ENCODE assay signal across 7 cellular contexts in the genomic region with DNA sequence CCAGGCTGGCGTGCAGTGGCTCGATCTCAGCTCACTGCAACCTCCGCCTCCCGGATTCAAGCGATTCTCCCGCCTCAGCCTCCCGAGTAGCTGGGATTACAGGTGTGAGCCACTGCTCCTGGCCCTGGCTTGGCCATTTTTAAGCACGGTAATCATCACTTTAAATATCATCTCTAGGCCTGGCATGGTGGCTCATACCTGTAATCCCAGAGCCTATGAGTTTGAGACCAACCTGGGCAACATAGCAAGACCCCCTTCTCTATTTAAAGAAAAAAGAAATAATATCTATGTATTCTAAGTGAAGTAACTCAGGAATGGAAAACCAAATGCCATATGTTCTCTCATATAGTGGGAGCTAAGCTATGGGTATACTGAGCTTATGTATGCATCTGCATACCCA. TPM values are rescaled to one million over a fixed set of nuclear protein-coding genes. Genes with fewer than 3 reads are reported as not detected.
"Had no signal": no experiment of that assay in that cellular context is flagged by ENCODE, and none has a peak within 500 bp of the region (broad histone marks: within the 10 kb centered on the region; RNA-seq: fewer than 3 reads in every experiment).

No MANE protein-coding gene starts in this region.

RNA-seq across cellular contexts. Expression of a gene that starts 4.8 kb away (rescaled TPM):
- total RNA-seq: OCI-LY7, PC-3, PC-9, RPMI7951, SJSA1, SK-MEL-5 had no signal
- polyA plus RNA-seq: SK-N-SH had no signal
